Comparison of ENCODE assay signal across 2 cellular contexts in the genomic region with DNA sequence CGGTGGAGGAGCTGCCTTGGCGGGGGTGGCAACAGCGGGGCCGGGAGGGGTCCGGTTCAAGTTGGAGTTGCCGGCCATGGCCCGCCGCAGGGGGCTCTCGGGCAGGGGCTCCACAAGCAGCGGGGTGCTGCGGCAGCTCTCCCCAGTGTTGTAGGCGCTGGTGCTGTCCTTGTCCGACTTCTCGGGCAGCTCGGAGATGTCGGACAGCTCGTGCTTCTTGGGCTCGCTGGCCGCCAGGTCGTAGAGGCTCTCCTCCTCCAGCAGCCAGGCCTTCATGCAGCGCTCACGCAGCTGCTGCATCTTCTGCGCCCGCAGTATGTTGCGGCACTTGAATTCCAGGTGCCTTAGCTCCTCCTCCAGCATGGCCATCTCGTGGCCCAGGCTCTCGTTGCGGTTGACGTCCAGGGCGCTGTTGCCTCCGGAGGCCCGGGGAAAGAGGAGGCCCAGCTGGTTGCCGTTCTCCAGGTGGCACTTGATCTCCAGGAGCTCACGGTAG.
TF ChIP-seq lines count a peak whose summit lies in the region.

No MANE protein-coding gene starts in this region.

TF ChIP-seq in IMR-90, 13 proteins besides CTCF, POLR2A, EP300 and RAD21:
- TF ChIP-seq, protein P1, sequence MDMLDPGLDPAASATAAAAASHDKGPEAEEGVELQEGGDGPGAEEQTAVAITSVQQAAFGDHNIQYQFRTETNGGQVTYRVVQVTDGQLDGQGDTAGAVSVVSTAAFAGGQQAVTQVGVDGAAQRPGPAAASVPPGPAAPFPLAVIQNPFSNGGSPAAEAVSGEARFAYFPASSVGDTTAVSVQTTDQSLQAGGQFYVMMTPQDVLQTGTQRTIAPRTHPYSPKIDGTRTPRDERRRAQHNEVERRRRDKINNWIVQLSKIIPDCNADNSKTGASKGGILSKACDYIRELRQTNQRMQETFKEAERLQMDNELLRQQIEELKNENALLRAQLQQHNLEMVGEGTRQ (IDR thresholded peaks at IDR 0.05; ENCODE audit: low read depth, low read length): no peak
- TF ChIP-seq BHLHE40 (IDR thresholded peaks at IDR 0.05; ENCODE audit: low read depth, low read length) (no peak), MAZ (IDR thresholded peaks at IDR 0.05; ENCODE audit: borderline replicate concordance, low read depth, low read length) (no peak), RCOR1 (IDR thresholded peaks at IDR 0.05; ENCODE audit: insufficient replicate concordance, low read length) (no peak), CHD1 (IDR thresholded peaks at IDR 0.05; ENCODE audit: low read depth, low read length) (no peak), MXI1 (IDR thresholded peaks at IDR 0.05; ENCODE audit: borderline replicate concordance, low read depth, low read length) (no peak), CEBPB (IDR thresholded peaks at IDR 0.05; ENCODE audit: low read depth, low read length) (no peak), SMC3 (IDR thresholded peaks at IDR 0.05; ENCODE audit: low read depth, low read length) (no peak)

TF ChIP-seq in H1, 55 proteins besides CTCF, POLR2A, EP300 and RAD21:
- TF ChIP-seq SAP30 (IDR thresholded peaks at IDR 0.05; ENCODE audit: insufficient read depth, insufficient replicate concordance, low read length) (no peak), CREB1 (IDR thresholded peaks at IDR 0.05) (no peak), TAF7 (optimal IDR thresholded peaks at IDR 0.05; ENCODE audit: borderline replicate concordance, low read depth, low read length) (no peak), EZH2 (IDR thresholded peaks at IDR 0.05; ENCODE audit: low read depth, low read length, severe bottlenecking) (no peak), POU5F1 (IDR thresholded peaks at IDR 0.05; ENCODE audit: low read depth, low read length) (no peak), EGR1 (IDR thresholded peaks at IDR 0.05; ENCODE audit: borderline replicate concordance, low read depth, low read length) (no peak), TEAD4 (IDR thresholded peaks at IDR 0.05; ENCODE audit: low read depth, low read length) (no peak), BACH1 (IDR thresholded peaks at IDR 0.05; ENCODE audit: low read length) (no peak), GTF2F1 (IDR thresholded peaks at IDR 0.05; ENCODE audit: borderline replicate concordance, low read depth, low read length) (no peak), JUND (IDR thresholded peaks at IDR 0.05; ENCODE audit: low read length) (no peak), CTBP2 (IDR thresholded peaks at IDR 0.05; ENCODE audit: borderline replicate concordance, insufficient read depth, insufficient read length, low read length) (no peak), MAFK (IDR thresholded peaks at IDR 0.05; ENCODE audit: low read depth, low read length) (no peak), NANOG (IDR thresholded peaks at IDR 0.05; ENCODE audit: insufficient read depth, low read depth, low read length, poor library complexity, severe bottlenecking) (no peak), CEBPB (IDR thresholded peaks at IDR 0.05; ENCODE audit: low read depth, low read length) (no peak), SIN3A (conservative IDR thresholded peaks at IDR 0.05 in 1 of 2, IDR thresholded peaks at IDR 0.05 in 1 of 2; ENCODE audit: low read depth in 1 of 2, low read length in 2 of 2) (no peak), FOSL1 (IDR thresholded peaks at IDR 0.05; ENCODE audit: insufficient read depth, low read depth, low read length) (no peak)
- TF ChIP-seq, protein P2, sequence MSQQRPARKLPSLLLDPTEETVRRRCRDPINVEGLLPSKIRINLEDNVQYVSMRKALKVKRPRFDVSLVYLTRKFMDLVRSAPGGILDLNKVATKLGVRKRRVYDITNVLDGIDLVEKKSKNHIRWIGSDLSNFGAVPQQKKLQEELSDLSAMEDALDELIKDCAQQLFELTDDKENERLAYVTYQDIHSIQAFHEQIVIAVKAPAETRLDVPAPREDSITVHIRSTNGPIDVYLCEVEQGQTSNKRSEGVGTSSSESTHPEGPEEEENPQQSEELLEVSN (IDR thresholded peaks at IDR 0.05): no peak
